Comparison of ENCODE assay signal across 11 cellular contexts in the genomic region with DNA sequence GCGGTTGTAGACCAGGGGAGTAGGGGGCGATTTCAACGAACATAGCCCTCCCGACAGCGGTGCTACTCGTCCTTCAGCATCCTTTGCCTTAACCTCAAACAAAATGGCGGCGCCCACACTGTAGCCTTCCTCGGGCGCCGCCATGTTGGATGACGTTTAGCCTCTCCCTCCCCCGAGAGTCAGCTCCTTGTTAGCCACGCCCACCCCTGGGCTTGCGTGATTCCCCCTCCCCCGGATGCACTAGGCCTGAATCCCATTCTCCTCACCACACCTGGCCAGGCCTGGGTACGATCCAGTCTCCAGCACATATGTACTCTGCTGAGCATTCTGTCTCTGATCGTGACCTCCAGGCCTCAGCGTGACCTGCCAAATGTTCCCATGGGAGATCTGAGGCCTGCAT. TPM values are rescaled to one million over a fixed set of nuclear protein-coding genes. Genes with fewer than 3 reads are reported as not detected.
DNase-seq lines count a peak whose midpoint lies in the region; ATAC-seq and TF ChIP-seq lines count a peak whose summit lies in the region.
"Had no signal": no experiment of that assay in that cellular context is flagged by ENCODE, and none has a peak within 500 bp of the region (broad histone marks: within the 10 kb centered on the region; RNA-seq: fewer than 3 reads in every experiment).

No MANE protein-coding gene starts in this region.

- no peak overlapping the region for H3K27ac ChIP-seq in IMR-90 (ENCODE audit: insufficient read depth, low read length)

- ATAC-seq in IMR-90 (ENCODE audit: low read depth) = peak; percentile 32; the same call in 1 of the 2 replicates
- ATAC-seq in activated CD8-positive, alpha-beta memory T cell treated with anti-CD3 and anti-CD28 coated beads, Interleukin-2, amount 10 ng/mL, durations not matched to agents 7 days and 5 days = no peak
- ATAC-seq: natural killer cell had no signal

- H3K9me1 ChIP-seq in IMR-90 (ENCODE audit: insufficient read depth, low read length) = no peaks in the 10 kb centered on the region

- H3K4me1 Mint-ChIP-seq in chondrocyte (ENCODE audit: low read depth) (no peaks in the 10 kb centered on the region), Calu3 (ENCODE audit: low read depth, unreplicated experiment) (no peaks in the 10 kb centered on the region)
- H3K4me1 Mint-ChIP-seq in activated CD4-positive, alpha-beta memory T cell treated with anti-CD3 and anti-CD28 coated beads, Interleukin-2, amount 10 ng/mL, durations not matched to agents 7 days and 5 days = no peaks in the 10 kb centered on the region
- H3K4me1 Mint-ChIP-seq in activated CD8-positive, alpha-beta memory T cell treated with anti-CD3 and anti-CD28 coated beads, Interleukin-2, amount 10 ng/mL, durations not matched to agents 7 days and 5 days = no peaks in the 10 kb centered on the region
- H3K4me1 Mint-ChIP-seq: natural killer cell had no signal

- H3K4me1 ChIP-seq in IMR-90 (ENCODE audit: control insufficient read depth, insufficient read depth, low read length) = no peaks in the 10 kb centered on the region

- no peak overlapping the region for H4K91ac ChIP-seq in IMR-90 (ENCODE audit: insufficient read depth, low read depth, low read length)

- WGBS in IMR-90 (ENCODE audit: extremely low coverage in 2 of 2, insufficient read length in 1 of 2), 2 experiments = 33% methylated on average over 5 of the region's 19 CpGs; no CpG with 5 or more reads in 1 of the 2 experiments

- H2BK15ac ChIP-seq in IMR-90 (ENCODE audit: low read depth, low read length) = no peak overlapping the region

- peak overlapping the region; percentile 86 for H2AFZ ChIP-seq in IMR-90 (replicated peaks; ENCODE audit: low read length, poor library complexity)

- H3K9me3 ChIP-seq in IMR-90 (ENCODE audit: control insufficient read depth, insufficient read depth, low read length) = no peaks in the 10 kb centered on the region

- TF ChIP-seq CTCF in IMR-90 (conservative IDR thresholded peaks at IDR 0.05; ENCODE audit: low read depth, low read length) = no peak
- TF ChIP-seq CTCF in chondrocyte (IDR thresholded peaks at IDR 0.05) = no peak
- no peak for TF ChIP-seq CTCF in Calu3 (IDR thresholded peaks at IDR 0.05; ENCODE audit: unreplicated experiment)

- H3K9me3 Mint-ChIP-seq in chondrocyte (ENCODE audit: low read depth) (peaks cover 3% of the 10 kb centered on the region), Calu3 (ENCODE audit: low read depth, unreplicated experiment) (no peaks in the 10 kb centered on the region)
- peaks cover 2% of the 10 kb centered on the region for H3K9me3 Mint-ChIP-seq in activated CD4-positive, alpha-beta memory T cell treated with anti-CD3 and anti-CD28 coated beads, Interleukin-2, amount 10 ng/mL, durations not matched to agents 7 days and 5 days
- H3K9me3 Mint-ChIP-seq in activated CD8-positive, alpha-beta memory T cell treated with anti-CD3 and anti-CD28 coated beads, Interleukin-2, amount 10 ng/mL, durations not matched to agents 7 days and 5 days (ENCODE audit: low read depth) = no peaks in the 10 kb centered on the region
- H3K9me3 Mint-ChIP-seq: natural killer cell had no signal

- no peak for TF ChIP-seq RAD21 in IMR-90 (IDR thresholded peaks at IDR 0.05; ENCODE audit: low read length)

- dilution Hi-C loops in IMR-90 (cut with HindIII; ENCODE audit: low sequenced_read_pairs, unreplicated experiment) = no loop called here

- no peak overlapping the region for H3K4me3 Mint-ChIP-seq in chondrocyte (ENCODE audit: unreplicated experiment)
- no peak overlapping the region for H3K4me3 Mint-ChIP-seq in activated CD4-positive, alpha-beta memory T cell treated with anti-CD3 and anti-CD28 coated beads, Interleukin-2, amount 10 ng/mL, durations not matched to agents 7 days and 5 days
- no peak overlapping the region for H3K4me3 Mint-ChIP-seq in Calu3 (ENCODE audit: low read depth, unreplicated experiment)
- H3K4me3 Mint-ChIP-seq in activated CD8-positive, alpha-beta memory T cell treated with anti-CD3 and anti-CD28 coated beads, Interleukin-2, amount 10 ng/mL, durations not matched to agents 7 days and 5 days = no peak overlapping the region
- H3K4me3 Mint-ChIP-seq: activated naive CD8-positive, alpha-beta T cell; natural killer cell had no signal

- no peaks in the 10 kb centered on the region for H3K36me3 ChIP-seq in IMR-90 (ENCODE audit: control insufficient read depth, insufficient read depth, low read length)

- H3K27ac Mint-ChIP-seq in chondrocyte (ENCODE audit: unreplicated experiment) (no peak overlapping the region), Calu3 (ENCODE audit: unreplicated experiment) (no peak overlapping the region)
- H3K27ac Mint-ChIP-seq in activated CD4-positive, alpha-beta memory T cell treated with anti-CD3 and anti-CD28 coated beads, Interleukin-2, amount 10 ng/mL, durations not matched to agents 7 days and 5 days = no peak overlapping the region
- no peak overlapping the region for H3K27ac Mint-ChIP-seq in activated CD8-positive, alpha-beta memory T cell treated with anti-CD3 and anti-CD28 coated beads, Interleukin-2, amount 10 ng/mL, durations not matched to agents 7 days and 5 days
- H3K27ac Mint-ChIP-seq: activated naive CD8-positive, alpha-beta T cell; natural killer cell had no signal

- TF ChIP-seq POLR2A in IMR-90 (IDR thresholded peaks at IDR 0.05; ENCODE audit: low read depth, low read length) = no peak

- H3K79me1 ChIP-seq in IMR-90 (ENCODE audit: low read depth in 1 of 2, low read length in 2 of 2) = no peaks in the 10 kb centered on the region

- H3K9ac ChIP-seq in IMR-90 (ENCODE audit: low read depth, low read length) = no peak overlapping the region

- POLR2A ChIA-PET in IMR-90 (lab: Charles Lee; ENCODE audit: unreplicated experiment) = no interaction called here
- POLR2A ChIA-PET in activated CD4-positive, alpha-beta memory T cell treated with anti-CD3 and anti-CD28 coated beads, Interleukin-2, amount 10 ng/mL, durations not matched to agents 7 days and 5 days (lab: Charles Lee) = no interaction called here

- H2BK20ac ChIP-seq in IMR-90 (ENCODE audit: low read depth, low read length) = no peak overlapping the region

- H3K14ac ChIP-seq in IMR-90 (replicated peaks; ENCODE audit: low read depth, low read length) = no peak overlapping the region

- H2AK5ac ChIP-seq in IMR-90 (ENCODE audit: low read depth, low read length) = no peak overlapping the region

- DNase-seq in IMR-90 = peak; percentile 43
- peak; percentile 72 for DNase-seq in chondrocyte (ENCODE audit: low spot score)
- peak; percentile 86 for DNase-seq in islet precursor cell
- peak; percentile 15 for DNase-seq in skeletal muscle cell (ENCODE audit: low read depth)
- no peak for DNase-seq in activated CD4-positive, alpha-beta memory T cell treated with anti-CD3 and anti-CD28 coated beads, Interleukin-2, amount 10 ng/mL, durations not matched to agents 7 days and 5 days
- no peak for DNase-seq in activated effector memory CD4-positive, alpha-beta T cell treated with anti-CD3 and anti-CD28 coated beads, Interleukin-2, amount 50 U/mL, for 16 hours
- no peak for DNase-seq in Calu3
- DNase-seq in activated CD8-positive, alpha-beta memory T cell treated with anti-CD3 and anti-CD28 coated beads, Interleukin-2, amount 10 ng/mL, durations not matched to agents 7 days and 5 days = no peak
- DNase-seq: natural killer cell had no signal

- H3K27me3 Mint-ChIP-seq in chondrocyte (ENCODE audit: low read depth) (no peaks in the 10 kb centered on the region), Calu3 (ENCODE audit: unreplicated experiment) (no peaks in the 10 kb centered on the region)
- H3K27me3 Mint-ChIP-seq in activated CD4-positive, alpha-beta memory T cell treated with anti-CD3 and anti-CD28 coated beads, Interleukin-2, amount 10 ng/mL, durations not matched to agents 7 days and 5 days = no peaks in the 10 kb centered on the region
- H3K27me3 Mint-ChIP-seq in activated CD8-positive, alpha-beta memory T cell treated with anti-CD3 and anti-CD28 coated beads, Interleukin-2, amount 10 ng/mL, durations not matched to agents 7 days and 5 days = no peaks in the 10 kb centered on the region
- H3K27me3 Mint-ChIP-seq: activated naive CD8-positive, alpha-beta T cell had no signal

- intact Hi-C loops in IMR-90 (cut with micrococcal nuclease) (no loop called here), Calu3 (cut with micrococcal nuclease; ENCODE audit: unreplicated experiment) (no loop called here)

- H3K18ac ChIP-seq in IMR-90 (ENCODE audit: low read depth, low read length) = no peak overlapping the region

- in situ Hi-C loops in IMR-90 (cut with MboI; ENCODE audit: low sequenced_read_pairs) = no loop called here

- no peak overlapping the region for H3K4me2 ChIP-seq in IMR-90 (ENCODE audit: low read depth, low read length)

- H4K8ac ChIP-seq in IMR-90 (ENCODE audit: low read depth in 2 of 2, low read length in 2 of 2) = peak overlapping the region in 1 of 2 experiments; percentile 77; a peak in 2 of 4 replicates

- H3K4ac ChIP-seq in IMR-90 (ENCODE audit: low read depth, low read length) = 0 out of 2 replicates have a peak overlapping the region, but pooled peaks have one; percentile 8

- no peak overlapping the region for H3K23ac ChIP-seq in IMR-90 (ENCODE audit: low read depth, low read length)

- H2BK120ac ChIP-seq in IMR-90 (ENCODE audit: low read depth, low read length) = no peak overlapping the region

- peak overlapping the region; percentile 67; the same call in 1 of the 2 replicates for H4K5ac ChIP-seq in IMR-90 (ENCODE audit: low read depth, low read length)

- no TSS peak for BruUV-seq in IMR-90 (replicated peaks; lab: Mats Ljungman, UMichigan)
- no TSS peak for BruUV-seq in Calu3 (replicated peaks; lab: Mats Ljungman, UMichigan)

- no peaks in the 10 kb centered on the region for H4K20me1 ChIP-seq in IMR-90 (ENCODE audit: insufficient read depth, low read length)

- H3K27me3 ChIP-seq in IMR-90 (ENCODE audit: control insufficient read depth, insufficient read depth, low read length) = peaks cover 3% of the 10 kb centered on the region

- no peaks in the 10 kb centered on the region for H3K36me3 Mint-ChIP-seq in chondrocyte (ENCODE audit: low read depth)
- no peaks in the 10 kb centered on the region for H3K36me3 Mint-ChIP-seq in activated CD4-positive, alpha-beta memory T cell treated with anti-CD3 and anti-CD28 coated beads, Interleukin-2, amount 10 ng/mL, durations not matched to agents 7 days and 5 days (ENCODE audit: low read depth)
- peaks cover 4% of the 10 kb centered on the region for H3K36me3 Mint-ChIP-seq in Calu3 (ENCODE audit: insufficient read depth, unreplicated experiment)
- H3K36me3 Mint-ChIP-seq in activated CD8-positive, alpha-beta memory T cell treated with anti-CD3 and anti-CD28 coated beads, Interleukin-2, amount 10 ng/mL, durations not matched to agents 7 days and 5 days = no peaks in the 10 kb centered on the region
- H3K36me3 Mint-ChIP-seq: activated naive CD8-positive, alpha-beta T cell; natural killer cell had no signal

- CTCF ChIA-PET in IMR-90 (lab: Yijun Ruan, JAX) (no interaction called here), Calu3 (lab: Charles Lee) (no interaction called here)
- CTCF ChIA-PET in activated CD4-positive, alpha-beta memory T cell treated with anti-CD3 and anti-CD28 coated beads, Interleukin-2, amount 10 ng/mL, durations not matched to agents 7 days and 5 days (lab: Charles Lee) = no interaction called here
- CTCF ChIA-PET in activated CD8-positive, alpha-beta memory T cell treated with anti-CD3 and anti-CD28 coated beads, Interleukin-2, amount 10 ng/mL, durations not matched to agents 7 days and 5 days (lab: Charles Lee) = interaction anchor here (1.0 kb wide), 1 partner anchor 9 kb away, joined by 3 read pairs; no protein-coding TSS in a partner anchor

- H2BK5ac ChIP-seq in IMR-90 (ENCODE audit: low read depth, low read length, poor library complexity, severe bottlenecking) = no peak overlapping the region

- H3K4me3 ChIP-seq in IMR-90 (ENCODE audit: insufficient read depth, low read depth, low read length) (no peak overlapping the region), skeletal muscle cell (ENCODE audit: low read depth, low read length) (no peak overlapping the region)

- no peak overlapping the region for H3K56ac ChIP-seq in IMR-90 (ENCODE audit: extremely low read depth, insufficient read depth, low read length)

- H2AK9ac ChIP-seq in IMR-90 (replicated peaks; ENCODE audit: low read depth, low read length, poor library complexity) = no peak overlapping the region

RNA-seq across cellular contexts. Expression of gene ZNF157, which starts 49.0 kb away (rescaled TPM):
- under 0.01 TPM in 1 of 2 replicates, not detected in the other for total RNA-seq in IMR-90 (2012; rRNA removed)
- polyA plus RNA-seq in IMR-90 (2012; rRNA removed) = not detected in 2 replicates
- not detected in 2 replicates for polyA plus RNA-seq in IMR-90 (2012; cell fraction: cytosol; rRNA removed)
- polyA plus RNA-seq in IMR-90 (2012; cell fraction: nucleus; rRNA removed; ENCODE audit: low replicate concordance) = not detected in 2 replicates
- 0.15 to 0.22 TPM in 2 of 3 replicates, not detected in the other for total RNA-seq in chondrocyte
- total RNA-seq in activated CD4-positive, alpha-beta memory T cell treated with anti-CD3 and anti-CD28 coated beads, Interleukin-2, amount 10 ng/mL, durations not matched to agents 7 days and 5 days = under 1 TPM; 0.15 to 0.18 TPM
- total RNA-seq in Calu3 (2022) = not detected in 2 replicates
- total RNA-seq in activated CD8-positive, alpha-beta memory T cell treated with anti-CD3 and anti-CD28 coated beads, Interleukin-2, amount 10 ng/mL, durations not matched to agents 7 days and 5 days = under 1 TPM; 0.19 to 0.23 TPM
- total RNA-seq: subcutaneous adipose tissue had no signal

Comparison
In these comparisons a context has a peak if more than half of its experiments do, and no peak if none do; other contexts are left out.
1. DNase-seq: peak in IMR-90 (single experiment), chondrocyte (single experiment), islet precursor cell (single experiment) and skeletal muscle cell (single experiment); none in activated CD4-positive, alpha-beta memory T cell treated with anti-CD3 and anti-CD28 coated beads, Interleukin-2, amount 10 ng/mL, durations not matched to agents 7 days and 5 days (single experiment), activated effector memory CD4-positive, alpha-beta T cell treated with anti-CD3 and anti-CD28 coated beads, Interleukin-2, amount 50 U/mL, for 16 hours (single experiment), Calu3 (single experiment) and activated CD8-positive, alpha-beta memory T cell treated with anti-CD3 and anti-CD28 coated beads, Interleukin-2, amount 10 ng/mL, durations not matched to agents 7 days and 5 days (single experiment).